Comparison of ENCODE assay signal across 33 cellular contexts in the genomic region with DNA sequence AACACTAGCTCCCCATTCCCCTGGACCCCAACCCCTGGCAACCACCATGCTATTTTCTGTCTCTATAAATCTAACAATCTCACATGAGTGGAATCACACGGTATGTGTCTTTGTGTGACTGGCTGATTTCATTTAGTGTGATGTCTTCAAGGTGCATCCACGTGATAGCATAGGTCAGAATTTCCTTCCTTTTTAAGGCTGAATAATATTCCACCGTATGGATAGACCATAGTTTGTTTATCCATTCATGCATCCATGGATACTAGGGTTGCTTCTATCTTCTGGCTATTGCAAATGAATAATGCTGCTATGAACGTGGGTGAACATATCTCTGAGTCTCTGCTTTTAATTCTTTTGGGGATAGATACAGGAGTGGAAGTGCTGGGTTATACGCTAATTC. TPM values are rescaled to one million over a fixed set of nuclear protein-coding genes. Genes with fewer than 3 reads are reported as not detected.
"Had no signal": no experiment of that assay in that cellular context is flagged by ENCODE, and none has a peak within 500 bp of the region (broad histone marks: within the 10 kb centered on the region; RNA-seq: fewer than 3 reads in every experiment).

No MANE protein-coding gene starts in this region.

- H2AFZ ChIP-seq: neural progenitor cell had no signal

- FAIRE-seq: endometrium, keratinocyte, small intestine, TTC549 had no signal

- H3K27ac Mint-ChIP-seq: activated CD8-positive, alpha-beta T cell treated with anti-CD3 and anti-CD28 coated beads, Interleukin-2, amount 10 ng/mL, durations not matched to agents 7 days and 5 days; activated T-helper 17 cell treated with anti-CD3 and anti-CD28 coated beads, Interleukin-2, amount 50 U/mL, for 72 hours; neural progenitor cell; stimulated activated naive B cell treated with anti-CD40 and anti-IgM and Interleukin-4, amounts not matched to agents 10 μg/mL and 1 μg/mL and 100 μg/mL, for 72 hours had no signal

- ATAC-seq: activated CD8-positive, alpha-beta T cell treated with anti-CD3 and anti-CD28 coated beads, Interleukin-2, amount 10 ng/mL, durations not matched to agents 7 days and 5 days; activated T-helper 17 cell treated with anti-CD3 and anti-CD28 coated beads, Interleukin-2, amount 50 U/mL, for 72 hours; heart right ventricle; left colon; sciatic nerve had no signal

- DNase-seq: activated CD4-positive, alpha-beta T cell treated with anti-CD3 and anti-CD28 coated beads, Interleukin-2, amount 10 ng/mL, durations not matched to agents 7 days and 5 days; activated CD4-positive, CD25-positive, alpha-beta regulatory T cell treated with anti-CD3 and anti-CD28 coated beads, Interleukin-2, amount 50 U/mL, for 72 hours; activated CD8-positive, alpha-beta T cell treated with anti-CD3 and anti-CD28 coated beads, Interleukin-2, amount 10 ng/mL, durations not matched to agents 7 days and 5 days; activated naive CD4-positive, alpha-beta T cell; aorta; effector CD4-positive, alpha-beta T cell; foreskin fibroblast; heart right ventricle; left colon; small intestine; stimulated activated CD8-positive, alpha-beta memory T cell treated with anti-CD3 and anti-CD28 coated beads, Interleukin-4, amount 100 ng/mL, for 48 hours; stimulated activated naive B cell treated with anti-CD40 and anti-IgM and Interleukin-4, amounts not matched to agents 10 μg/mL and 1 μg/mL and 100 μg/mL, for 72 hours; trophoblast cell; uterus; WERI-Rb-1 had no signal

- H3K4me2 ChIP-seq: neural progenitor cell had no signal

- H3K9me3 Mint-ChIP-seq: activated CD4-positive, alpha-beta T cell treated with anti-CD3 and anti-CD28 coated beads, Interleukin-2, amount 10 ng/mL, durations not matched to agents 7 days and 5 days; activated T-helper 17 cell treated with anti-CD3 and anti-CD28 coated beads, Interleukin-2, amount 50 U/mL, for 72 hours; memory B cell; stimulated activated naive B cell treated with anti-CD40 and anti-IgM and Interleukin-4, amounts not matched to agents 10 μg/mL and 1 μg/mL and 100 μg/mL, for 72 hours had no signal

- H3K9ac ChIP-seq: neural progenitor cell had no signal

- H3K4me1 Mint-ChIP-seq: activated T-helper 17 cell treated with anti-CD3 and anti-CD28 coated beads, Interleukin-2, amount 50 U/mL, for 72 hours had no signal

- H3K4me3 Mint-ChIP-seq: activated CD4-positive, alpha-beta T cell treated with anti-CD3 and anti-CD28 coated beads, Interleukin-2, amount 10 ng/mL, durations not matched to agents 7 days and 5 days; activated CD8-positive, alpha-beta T cell treated with anti-CD3 and anti-CD28 coated beads, Interleukin-2, amount 10 ng/mL, durations not matched to agents 7 days and 5 days; activated T-helper 17 cell treated with anti-CD3 and anti-CD28 coated beads, Interleukin-2, amount 50 U/mL, for 72 hours; memory B cell; neural progenitor cell; stimulated activated naive B cell treated with anti-CD40 and anti-IgM and Interleukin-4, amounts not matched to agents 10 μg/mL and 1 μg/mL and 100 μg/mL, for 72 hours had no signal

- H3K9me3 ChIP-seq: heart right ventricle, uterus had no signal

- H3K36me3 Mint-ChIP-seq: brain; memory B cell; neural progenitor cell; stimulated activated naive B cell treated with anti-CD40 and anti-IgM and Interleukin-4, amounts not matched to agents 10 μg/mL and 1 μg/mL and 100 μg/mL, for 72 hours had no signal

- H3K27ac ChIP-seq: heart right ventricle, neural progenitor cell, uterus, WERI-Rb-1 had no signal

- H3K4me3 ChIP-seq: heart right ventricle, neural progenitor cell, uterus had no signal

- H3K27me3 ChIP-seq: neural progenitor cell, uterus had no signal

- H3K4me1 ChIP-seq: uterus had no signal

- H3K36me3 ChIP-seq: heart right ventricle, neural progenitor cell, uterus, WERI-Rb-1 had no signal

RNA-seq across cellular contexts. Expression of a gene that starts 43.9 kb away (rescaled TPM):
- total RNA-seq: activated CD4-positive, alpha-beta T cell treated with anti-CD3 and anti-CD28 coated beads, Interleukin-2, amount 10 ng/mL, durations not matched to agents 7 days and 5 days; activated CD8-positive, alpha-beta T cell treated with anti-CD3 and anti-CD28 coated beads, Interleukin-2, amount 10 ng/mL, durations not matched to agents 7 days and 5 days; activated T-helper 17 cell treated with anti-CD3 and anti-CD28 coated beads, Interleukin-2, amount 50 U/mL, for 72 hours; aorta; cardiac septum; chondrocyte; epithelial cell of proximal tubule; fibroblast of lung; heart right ventricle; left colon; lower leg skin; myocyte; osteoblast; posterior vena cava; renal cortical epithelial cell; sciatic nerve; temporal lobe; uterus had no signal
- polyA plus RNA-seq: aorta, fibroblast of lung, heart right ventricle, keratinocyte, small intestine had no signal
